In genomic region chr19:6103217-6103644, GRCh38 we compare ENCODE assay signal across 11 cellular contexts. TPM values are rescaled to one million over a fixed set of nuclear protein-coding genes. Genes with fewer than 3 reads are reported as not detected.
DNase-seq lines count a peak whose midpoint lies in the region; ATAC-seq and TF ChIP-seq lines count a peak whose summit lies in the region.
"Had no signal": no experiment of that assay in that cellular context is flagged by ENCODE, and none has a peak within 500 bp of the region (broad histone marks: within the 10 kb centered on the region; RNA-seq: fewer than 3 reads in every experiment).

No MANE protein-coding gene starts in this region.

- H3K4me2 ChIP-seq in OCI-LY7 (ENCODE audit: low read length): no peak overlapping the region

- no peaks in the 10 kb centered on the region for H3K9me2 ChIP-seq in OCI-LY7 (ENCODE audit: insufficient read depth, low read length)

- no peak for TF ChIP-seq POLR2A in transverse colon (IDR thresholded peaks at IDR 0.05)

- intact Hi-C loops in lower lobe of right lung (cut with DNase I) (no loop called here), transverse colon (cut with DNase I; ENCODE audit: low total_unique reads) (no loop called here), OCI-LY7 (cut with micrococcal nuclease; ENCODE audit: unreplicated experiment) (no loop called here)

- H4K20me1 ChIP-seq in OCI-LY7 (ENCODE audit: insufficient read depth, low read length): no peaks in the 10 kb centered on the region

- no TSS peak for BruUV-seq in OCI-LY7 (replicated peaks; lab: Mats Ljungman, UMichigan)

- POLR2A ChIA-PET in OCI-LY7 (lab: Charles Lee): no interaction called here

- no peak overlapping the region for H2AFZ ChIP-seq in OCI-LY7 (ENCODE audit: low read length)

- in situ Hi-C loops in transverse colon (cut with MboI; ENCODE audit: low pct_ligation_motif_present in 1 of 4, low pct_unique_long_range_greater_than_20kb in 1 of 4, low sequenced_read_pairs in 3 of 4): no loop called here

- no peak for TF ChIP-seq EP300 in transverse colon (IDR thresholded peaks at IDR 0.05; ENCODE audit: low read depth)

- H3K4me1 ChIP-seq in lower lobe of right lung: peaks cover 69% of the 10 kb centered on the region
- peaks cover 0 to 65% (median 12%) of the 10 kb centered on the region in 4 donors for H3K4me1 ChIP-seq in transverse colon
- no peaks in the 10 kb centered on the region for H3K4me1 ChIP-seq in OCI-LY7 (ENCODE audit: insufficient read depth, low read length, poor library complexity, severe bottlenecking)

- H3K9me3 ChIP-seq in lower lobe of right lung (no peaks in the 10 kb centered on the region), transverse colon (no peaks in the 10 kb centered on the region), OCI-LY7 (ENCODE audit: low read length) (no peaks in the 10 kb centered on the region), WERI-Rb-1 (ENCODE audit: severe bottlenecking) (peaks cover 3% of the 10 kb centered on the region)

- ATAC-seq in lower lobe of right lung: peak; percentile 82 to 83

- H3K4me3 ChIP-seq in coronary artery (peak overlapping the region; percentile 23), lower lobe of right lung (no peak overlapping the region), transverse colon (no peak overlapping the region), OCI-LY7 (ENCODE audit: low read depth, low read length, poor library complexity, severe bottlenecking) (no peak overlapping the region), WERI-Rb-1 (ENCODE audit: low read depth, low read length) (no peak overlapping the region)

- H3K27me3 ChIP-seq in lower lobe of right lung (ENCODE audit: low read depth) (no peaks in the 10 kb centered on the region), transverse colon (no peaks in the 10 kb centered on the region), WERI-Rb-1 (ENCODE audit: insufficient read depth, low read depth, severe bottlenecking) (no peaks in the 10 kb centered on the region)

- CTCF ChIA-PET in OCI-LY7 (lab: Charles Lee; ENCODE audit: unreplicated experiment): no interaction called here

- DNase-seq in LHCN-M2 (ENCODE audit: low read depth): peak; percentile 86
- DNase-seq in coronary artery (ENCODE audit: low spot score): peak; percentile 98
- peak; percentile 71 for DNase-seq in lower lobe of right lung
- peak; percentile 56 for DNase-seq in transverse colon
- DNase-seq in activated CD8-positive, alpha-beta memory T cell treated with anti-CD3 and anti-CD28 coated beads for 24 hours: no peak
- no peak for DNase-seq in inferior parietal cortex (ENCODE audit: extremely low spot score)
- no peak for DNase-seq in OCI-LY7 (ENCODE audit: low spot score)
- DNase-seq in WERI-Rb-1: no peak
- DNase-seq: activated T-cell treated with anti-CD3 and anti-CD28 coated beads, Interleukin-2, amount 50 U/mL, for 1 hour; stimulated activated CD4-positive, alpha-beta T cell treated with anti-CD3 and anti-CD28 coated beads, Interleukin-12 subunit alpha, Interleukin-12 subunit beta, amount 100 ng/mL, for 4 hours had no signal

- H3K36me3 ChIP-seq in lower lobe of right lung (no peaks in the 10 kb centered on the region), transverse colon (no peaks in the 10 kb centered on the region), OCI-LY7 (ENCODE audit: insufficient read depth, low read length) (no peaks in the 10 kb centered on the region), WERI-Rb-1 (no peaks in the 10 kb centered on the region)

- H3K27ac ChIP-seq in coronary artery: peak overlapping the region; percentile 71 to 72
- H3K27ac ChIP-seq in lower lobe of right lung: peak overlapping the region; percentile 87
- H3K27ac ChIP-seq in transverse colon: peak overlapping the region; percentile 61 to 91 (median 72)
- no peak overlapping the region for H3K27ac ChIP-seq in OCI-LY7 (ENCODE audit: low read depth, low read length, poor library complexity, severe bottlenecking)
- no peak overlapping the region for H3K27ac ChIP-seq in WERI-Rb-1

- TF ChIP-seq CTCF in coronary artery (IDR thresholded peaks at IDR 0.05) (no peak), lower lobe of right lung (IDR thresholded peaks at IDR 0.05) (no peak), transverse colon (IDR thresholded peaks at IDR 0.05) (no peak), OCI-LY7 (conservative IDR thresholded peaks at IDR 0.05; ENCODE audit: low read length) (no peak), WERI-Rb-1 (IDR thresholded peaks at IDR 0.05; ENCODE audit: low read depth, low read length) (no peak)

- no peaks in the 10 kb centered on the region for H3K79me2 ChIP-seq in OCI-LY7 (ENCODE audit: insufficient read depth, low read depth, low read length)

- 28% methylated on average over 3 of the region's 3 CpGs; no CpG with 5 or more reads in 1 of the 2 donors for WGBS in transverse colon (ENCODE audit: low coverage in 1 of 2), 2 donors

RNA-seq across cellular contexts. Expression of gene RFX2, which starts 7.1 kb away (rescaled TPM):
- 4.1 and 5.7 TPM in 2 replicates for total RNA-seq in LHCN-M2 (2014; rRNA removed)
- 4.9 TPM for polyA plus RNA-seq in LHCN-M2 (2012)
- total RNA-seq in lower lobe of right lung: 20.9 TPM
- 10 to 100 TPM in 2 of 4 donors, 1 to 10 TPM in 2; 6.1 to 57.5 (median 11.8) TPM for total RNA-seq in transverse colon
- 11.8 and 13.7 TPM in 2 replicates for total RNA-seq in OCI-LY7 (2014; rRNA removed; shearing (Covaris generic))
- total RNA-seq in OCI-LY7 (2022): 11.0 and 12.1 TPM in 2 replicates

RNA-seq across cellular contexts. Expression of gene ACSBG2, which starts 32.2 kb away (rescaled TPM):
- not detected in 2 replicates for total RNA-seq in LHCN-M2 (2014; rRNA removed)
- not detected for polyA plus RNA-seq in LHCN-M2 (2012)
- 0.30 TPM for total RNA-seq in lower lobe of right lung
- not detected for total RNA-seq in transverse colon
- not detected in 2 replicates for total RNA-seq in OCI-LY7 (2014; rRNA removed; shearing (Covaris generic))
- not detected in 2 replicates for total RNA-seq in OCI-LY7 (2022)
- total RNA-seq: SK-MEL-5 had no signal

Comparison
In these comparisons a context has a peak if more than half of its experiments do, and no peak if none do; other contexts are left out.
1. DNase-seq: peak in LHCN-M2 (single experiment), coronary artery (single experiment), lower lobe of right lung (single experiment) and transverse colon (single experiment); none in activated CD8-positive, alpha-beta memory T cell treated with anti-CD3 and anti-CD28 coated beads for 24 hours (single experiment), inferior parietal cortex (single experiment), OCI-LY7 (single experiment) and WERI-Rb-1 (single experiment).
2. H3K27ac ChIP-seq: peak in coronary artery (2 of 2), lower lobe of right lung (single experiment) and transverse colon (4 of 4); none in OCI-LY7 (single experiment) and WERI-Rb-1 (single experiment).